ENCODE assay signal across 13 cellular contexts in genomic region chr16:27429981-27430441, GRCh38. TPM values are rescaled to one million over a fixed set of nuclear protein-coding genes. Genes with fewer than 3 reads are reported as not detected.
A peak's percentile ranks its signal among the peaks of the same experiment; 100 is the strongest.
DNase-seq lines count a peak whose midpoint lies in the region; ATAC-seq and TF ChIP-seq lines count a peak whose summit lies in the region.
"Had no signal": no experiment of that assay in that cellular context is flagged by ENCODE, and none has a peak within 500 bp of the region (broad histone marks: within the 10 kb centered on the region; RNA-seq: fewer than 3 reads in every experiment).

No MANE protein-coding gene starts in this region.

- peaks cover 17% of the 10 kb centered on the region for H3F3A ChIP-seq in DOHH2 (ENCODE audit: control insufficient read depth, insufficient read depth)

- dilution Hi-C loops in mammary epithelial cell (cut with HindIII; ENCODE audit: low sequenced_read_pairs), result no loop called here

- ATAC-seq in sciatic nerve, result no peak
- ATAC-seq: stimulated activated naive CD8-positive, alpha-beta T cell treated with anti-CD3 and anti-CD28 coated beads, Interleukin-15, amount 100 ng/mL, for 72 hours had no signal

- no peak overlapping the region for H3K4ac ChIP-seq in mesenchymal stem cell (ENCODE audit: low read depth in 1 of 2, low read length in 2 of 2)

- no peaks in the 10 kb centered on the region for H3K79me1 ChIP-seq in mesenchymal stem cell (replicated peaks; ENCODE audit: low read length, poor library complexity, severe bottlenecking)

- no peaks in the 10 kb centered on the region for H3K9me3 Mint-ChIP-seq in dendritic cell treated with granulocyte-macrophage colony-stimulating factor and Interleukin-4, amounts not matched to agents 40 ng/mL and 50 ng/mL, for 4 days
- H3K9me3 Mint-ChIP-seq: stimulated activated naive CD8-positive, alpha-beta T cell treated with anti-CD3 and anti-CD28 coated beads, Interleukin-15, amount 100 ng/mL, for 72 hours had no signal

- H3K4me2 ChIP-seq in DOHH2 (ENCODE audit: low read length), result peak overlapping the region; percentile 90
- peak overlapping the region; percentile 91 for H3K4me2 ChIP-seq in OCI-LY3 (ENCODE audit: low read length)
- H3K4me2 ChIP-seq in mammary epithelial cell (ENCODE audit: insufficient read depth, low read depth, low read length), result no peak overlapping the region
- no peak overlapping the region for H3K4me2 ChIP-seq in mesenchymal stem cell (ENCODE audit: low read length, poor library complexity, severe bottlenecking)
- H3K4me2 ChIP-seq: KMS-11 had no signal

- no peak overlapping the region for H3K4me3 Mint-ChIP-seq in dendritic cell treated with granulocyte-macrophage colony-stimulating factor and Interleukin-4, amounts not matched to agents 40 ng/mL and 50 ng/mL, for 4 days
- H3K4me3 Mint-ChIP-seq: activated naive CD4-positive, alpha-beta T cell treated with anti-CD3 and anti-CD28 coated beads, Interleukin-2, amount 10 ng/mL, durations not matched to agents 7 days and 5 days; CD8-positive, alpha-beta memory T cell had no signal

- H3K79me2 ChIP-seq in DOHH2 (ENCODE audit: control insufficient read depth, low read length) (peaks cover 34% of the 10 kb centered on the region), OCI-LY3 (ENCODE audit: low read length) (peaks cover 100% of the 10 kb centered on the region), mammary epithelial cell (ENCODE audit: insufficient read depth, low read length) (no peaks in the 10 kb centered on the region)

- peak overlapping the region; percentile 84; the same call in 1 of the 2 replicates for H3K4me3 ChIP-seq in DOHH2 (ENCODE audit: low read length)
- peak overlapping the region; percentile 1; the same call in 1 of the 2 replicates for H3K4me3 ChIP-seq in OCI-LY3 (ENCODE audit: low read length)
- H3K4me3 ChIP-seq in mammary epithelial cell (replicated peaks in 1 of 3; ENCODE audit: insufficient read depth in 1 of 3, low read depth in 2 of 3, low read length in 3 of 3), result no peak overlapping the region
- H3K4me3 ChIP-seq in mesenchymal stem cell (ENCODE audit: insufficient read depth in 1 of 2, low read depth in 1 of 2, low read length in 2 of 2), result no peak overlapping the region

- TF ChIP-seq CTCF in DOHH2 (IDR thresholded peaks at IDR 0.05; ENCODE audit: low read depth, low read length, poor library complexity, severe bottlenecking) (no peak), OCI-LY3 (IDR thresholded peaks at IDR 0.05; ENCODE audit: low read depth, low read length) (no peak), GM13977 (IDR thresholded peaks at IDR 0.05; ENCODE audit: extremely low read depth, insufficient read depth, missing control alignments) (no peak), mammary epithelial cell (conservative IDR thresholded peaks at IDR 0.05 in 1 of 2, IDR thresholded peaks at IDR 0.05 in 1 of 2; ENCODE audit: extremely low read depth in 1 of 2, insufficient read depth in 1 of 2, low read depth in 1 of 2, low read length in 2 of 2) (no peak)

- in situ Hi-C loops in GM13977 (cut with MboI; ENCODE audit: low pct_unique_long_range_greater_than_20kb, low sequenced_read_pairs, unreplicated experiment), result no loop called here
- in situ Hi-C loops in mammary epithelial cell (cut with MboI; ENCODE audit: low sequenced_read_pairs in 2 of 2), result no loop called here

- H3K4me1 Mint-ChIP-seq in dendritic cell treated with granulocyte-macrophage colony-stimulating factor and Interleukin-4, amounts not matched to agents 40 ng/mL and 50 ng/mL, for 4 days (ENCODE audit: low read depth), result peaks cover 76% of the 10 kb centered on the region

- no peaks in the 10 kb centered on the region for H3K9me2 ChIP-seq in DOHH2 (replicated peaks; ENCODE audit: control insufficient read depth, low read length)

- no peak overlapping the region for H2BK15ac ChIP-seq in mesenchymal stem cell (ENCODE audit: low read depth, poor library complexity, severe bottlenecking)

- no peak overlapping the region for H2BK120ac ChIP-seq in mesenchymal stem cell (ENCODE audit: low read depth, low read length)

- H2AK5ac ChIP-seq in mesenchymal stem cell (ENCODE audit: low read length, severe bottlenecking), result no peak overlapping the region

- H3K27ac Mint-ChIP-seq in dendritic cell treated with granulocyte-macrophage colony-stimulating factor and Interleukin-4, amounts not matched to agents 40 ng/mL and 50 ng/mL, for 4 days, result peak overlapping the region; percentile 83

- no peak overlapping the region for H4K8ac ChIP-seq in mesenchymal stem cell (ENCODE audit: low read length)

- 79% methylated on average over 6 of the region's 16 CpGs for WGBS in mammary epithelial cell (ENCODE audit: low coverage, missing lambda C conversion rate)
- WGBS in mesenchymal stem cell, result 89% methylated on average over 16 of the region's 16 CpGs

- peaks cover 14% of the 10 kb centered on the region for H3K27me3 Mint-ChIP-seq in dendritic cell treated with granulocyte-macrophage colony-stimulating factor and Interleukin-4, amounts not matched to agents 40 ng/mL and 50 ng/mL, for 4 days
- H3K27me3 Mint-ChIP-seq: activated naive CD4-positive, alpha-beta T cell treated with anti-CD3 and anti-CD28 coated beads, Interleukin-2, amount 10 ng/mL, durations not matched to agents 7 days and 5 days; stimulated activated naive CD8-positive, alpha-beta T cell treated with anti-CD3 and anti-CD28 coated beads, Interleukin-15, amount 100 ng/mL, for 72 hours had no signal

- H2BK12ac ChIP-seq in mesenchymal stem cell (ENCODE audit: low read length in 2 of 2), result no peak overlapping the region

- BruUV-seq in mammary epithelial cell (replicated peaks; lab: Mats Ljungman, UMichigan), result no TSS peak

- H3K14ac ChIP-seq in mesenchymal stem cell (ENCODE audit: low read length in 2 of 2), result no peak overlapping the region

- H2AFZ ChIP-seq in OCI-LY3 (ENCODE audit: low read depth, low read length) (no peak overlapping the region), mammary epithelial cell (ENCODE audit: low read depth, low read length) (no peak overlapping the region), mesenchymal stem cell (ENCODE audit: low read depth, low read length) (no peak overlapping the region)

- H3K4me1 ChIP-seq in DOHH2 (ENCODE audit: control insufficient read depth, low read length), result peaks cover 78% of the 10 kb centered on the region
- H3K4me1 ChIP-seq in OCI-LY3 (ENCODE audit: low read length), result peaks cover 76% of the 10 kb centered on the region
- H3K4me1 ChIP-seq in mammary epithelial cell (ENCODE audit: insufficient read depth, low read length), result peaks cover 22% of the 10 kb centered on the region
- H3K4me1 ChIP-seq in mesenchymal stem cell (ENCODE audit: control insufficient read depth, insufficient read depth, low read depth, low read length), result peaks cover 10% of the 10 kb centered on the region

- H3K27ac ChIP-seq in DOHH2 (ENCODE audit: low read depth, low read length) (no peak overlapping the region), OCI-LY3 (ENCODE audit: low read length) (peak overlapping the region; percentile 99), mammary epithelial cell (ENCODE audit: insufficient read depth, low read depth, low read length) (no peak overlapping the region), mesenchymal stem cell (ENCODE audit: low read length, poor library complexity, severe bottlenecking) (no peak overlapping the region)
- H3K27ac ChIP-seq: KMS-11 had no signal

- H4K91ac ChIP-seq in mesenchymal stem cell (ENCODE audit: low read length), result no peak overlapping the region

- CTCF ChIA-PET in mammary epithelial cell (lab: Charles Lee; ENCODE audit: low non-redundant PET), result no interaction called here

- no peak overlapping the region for H2BK5ac ChIP-seq in mesenchymal stem cell (ENCODE audit: low read depth, low read length, poor library complexity, severe bottlenecking)

- peaks cover 72% of the 10 kb centered on the region for H3K36me3 ChIP-seq in DOHH2 (ENCODE audit: control insufficient read depth, low read length)
- peaks cover 78% of the 10 kb centered on the region for H3K36me3 ChIP-seq in OCI-LY3 (replicated peaks; ENCODE audit: low read depth, low read length)
- no peaks in the 10 kb centered on the region for H3K36me3 ChIP-seq in mammary epithelial cell (ENCODE audit: insufficient read depth, low read length)
- H3K36me3 ChIP-seq in mesenchymal stem cell (ENCODE audit: control insufficient read depth in 1 of 2, insufficient read depth in 2 of 2, low read depth in 1 of 2, low read length in 2 of 2), result no peaks in the 10 kb centered on the region

- H3K27me3 ChIP-seq in DOHH2 (ENCODE audit: control insufficient read depth, low read length) (no peaks in the 10 kb centered on the region), OCI-LY3 (ENCODE audit: low read depth, low read length) (no peaks in the 10 kb centered on the region), mammary epithelial cell (ENCODE audit: insufficient read depth, low read length) (no peaks in the 10 kb centered on the region), mesenchymal stem cell (ENCODE audit: control insufficient read depth in 1 of 2, insufficient read depth in 1 of 2, low read length in 2 of 2) (no peaks in the 10 kb centered on the region)

- H3K36me3 Mint-ChIP-seq in dendritic cell treated with granulocyte-macrophage colony-stimulating factor and Interleukin-4, amounts not matched to agents 40 ng/mL and 50 ng/mL, for 4 days (ENCODE audit: low read depth), result peaks cover 65% of the 10 kb centered on the region

- DNase-seq in sciatic nerve (ENCODE audit: low spot score), result peak; percentile 47
- DNase-seq in GM13977 (ENCODE audit: low spot score), result no peak
- no peak for DNase-seq in mammary epithelial cell
- DNase-seq in mesenchymal stem cell, result no peak
- no peak for DNase-seq in HCEC 1CT
- DNase-seq: activated naive CD4-positive, alpha-beta T cell treated with anti-CD3 and anti-CD28 coated beads, Interleukin-2, amount 10 ng/mL, durations not matched to agents 7 days and 5 days; NCI-H2029 treated with DMSO at 0.1 percent for 48 hours had no signal

- H3K23ac ChIP-seq in mesenchymal stem cell (ENCODE audit: low read length in 2 of 2), result no peak overlapping the region

- intact Hi-C loops in dendritic cell treated with granulocyte-macrophage colony-stimulating factor and Interleukin-4, amounts not matched to agents 40 ng/mL and 50 ng/mL, for 4 days (cut with micrococcal nuclease), result no loop called here
- intact Hi-C loops in sciatic nerve (cut with DNase I), result no loop called here
- intact Hi-C loops in mammary epithelial cell (cut with micrococcal nuclease), result no loop called here

- no peak overlapping the region for H3K18ac ChIP-seq in mesenchymal stem cell (ENCODE audit: low read depth in 1 of 2, low read length in 2 of 2)

- H4K20me1 ChIP-seq in DOHH2 (ENCODE audit: control insufficient read depth, insufficient read depth, low read depth, low read length) (peaks cover 3% of the 10 kb centered on the region; the same call in 1 of the 2 replicates), OCI-LY3 (ENCODE audit: insufficient read depth, low read length) (peaks cover 81% of the 10 kb centered on the region), mammary epithelial cell (ENCODE audit: insufficient read depth, low read length) (no peaks in the 10 kb centered on the region)

- no peaks in the 10 kb centered on the region for H3K9me3 ChIP-seq in DOHH2 (ENCODE audit: control insufficient read depth, insufficient read depth, low read length)
- H3K9me3 ChIP-seq in OCI-LY3 (ENCODE audit: insufficient read depth, low read length), result no peaks in the 10 kb centered on the region
- H3K9me3 ChIP-seq in mammary epithelial cell (replicated peaks; ENCODE audit: insufficient read depth, low read length), result no peaks in the 10 kb centered on the region
- H3K9me3 ChIP-seq in mesenchymal stem cell (ENCODE audit: control insufficient read depth, low read length), result no peaks in the 10 kb centered on the region

- H3K9ac ChIP-seq in OCI-LY3 (ENCODE audit: low read length), result peak overlapping the region; percentile 46
- H3K9ac ChIP-seq in mammary epithelial cell (ENCODE audit: insufficient read depth, low read length), result no peak overlapping the region
- no peak overlapping the region for H3K9ac ChIP-seq in mesenchymal stem cell (ENCODE audit: low read length)
- H3K9ac ChIP-seq: KMS-11 had no signal

RNA-seq across cellular contexts. Expression of gene IL21R, which starts 28.0 kb away (rescaled TPM):
- 1.7 TPM for total RNA-seq in sciatic nerve
- under 1 TPM; 0.17 to 0.64 TPM for total RNA-seq in mammary epithelial cell
- polyA plus RNA-seq in mammary epithelial cell, result 5.4 TPM
- 11.3 TPM for polyA minus RNA-seq in mammary epithelial cell
- polyA plus RNA-seq in mesenchymal stem cell (2013, experiment 1 of 2), result 1.6 TPM
- polyA plus RNA-seq in mesenchymal stem cell (2013, experiment 2 of 2), result 1.6 TPM

Comparison
In these comparisons a context has a peak if more than half of its experiments do, and no peak if none do; other contexts are left out.
1. H3K4me2 ChIP-seq: peak in DOHH2 (single experiment) and OCI-LY3 (single experiment); none in mammary epithelial cell (single experiment) and mesenchymal stem cell (single experiment).
2. H3K4me3 ChIP-seq: peak in DOHH2 (single experiment) and OCI-LY3 (single experiment); none in mammary epithelial cell (0 of 3) and mesenchymal stem cell (0 of 2).